In the genomic region with DNA sequence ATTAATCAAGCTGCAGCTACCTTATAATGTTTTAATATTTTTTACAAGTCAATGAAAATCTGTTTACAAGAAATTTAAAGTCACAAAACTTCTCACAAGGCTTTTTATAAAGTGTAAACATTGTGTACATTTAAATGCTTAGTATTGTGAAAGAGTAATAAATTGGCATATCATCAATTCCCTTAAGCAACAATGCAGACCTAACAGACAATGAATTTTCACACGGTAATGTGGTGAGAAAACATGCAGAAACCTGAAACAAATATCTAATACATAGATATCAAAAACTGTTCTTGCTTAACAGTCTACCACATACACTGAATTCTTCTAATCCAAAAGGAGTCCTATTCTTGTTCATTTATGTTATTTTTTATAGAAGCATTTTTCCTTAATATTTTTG, we compare ENCODE assay signal across 22 cellular contexts.
DNase-seq lines count a peak whose midpoint lies in the region; ATAC-seq, FAIRE-seq and TF ChIP-seq lines count a peak whose summit lies in the region.
"Had no signal": no experiment of that assay in that cellular context is flagged by ENCODE, and none has a peak within 500 bp of the region (broad histone marks: within the 10 kb centered on the region; RNA-seq: fewer than 3 reads in every experiment).

No MANE protein-coding gene starts in this region.

- CTCF ChIA-PET in A549 (lab: Yijun Ruan, JAX), result no interaction called here

- H3K4me3 ChIP-seq in A549 (no peak overlapping the region), bronchial epithelial cell (ENCODE audit: low read depth, low read length) (no peak overlapping the region), smooth muscle cell (no peak overlapping the region)
- H3K4me3 ChIP-seq: BLaER1 treated with 17β-estradiol and CSF1 and Interleukin-3, amounts not matched to agents 10 nM and 100 nM; GM12878 had no signal

- DNase-seq in A549 (ENCODE audit: low read depth in 1 of 2, low spot score in 1 of 2) (no peak), H54 (ENCODE audit: insufficient read length, low spot score) (no peak), bronchial epithelial cell (ENCODE audit: low read depth) (peak; percentile 56), smooth muscle cell (lab: John Stamatoyannopoulos, UW; ENCODE audit: unreplicated experiment) (no peak)
- DNase-seq: 8988T; AML-193; Caco-2; Calu3; CD4-positive, alpha-beta T cell; CD8-positive, alpha-beta T cell; DMS79 treated with DMSO at 0.1 percent for 48 hours; GDM1 had no signal

- no peaks in the 10 kb centered on the region for H3K79me2 ChIP-seq in smooth muscle cell (ENCODE audit: low read depth)

- H3K27me3 ChIP-seq in bronchial epithelial cell (ENCODE audit: control insufficient read depth, insufficient read depth, low read length), result no peaks in the 10 kb centered on the region
- H3K27me3 ChIP-seq in smooth muscle cell (ENCODE audit: low read depth), result no peaks in the 10 kb centered on the region
- H3K27me3 ChIP-seq: BLaER1 treated with 17β-estradiol and CSF1 and Interleukin-3, amounts not matched to agents 10 nM and 100 nM had no signal

- no peaks in the 10 kb centered on the region for H4K20me1 ChIP-seq in smooth muscle cell (ENCODE audit: low read depth)
- H4K20me1 ChIP-seq: BLaER1 treated with 17β-estradiol and CSF1 and Interleukin-3, amounts not matched to agents 10 nM and 100 nM had no signal

- no peak for TF ChIP-seq CTCF in A549 (IDR thresholded peaks at IDR 0.05)
- TF ChIP-seq CTCF in bronchial epithelial cell (IDR thresholded peaks at IDR 0.05; ENCODE audit: insufficient read depth, low read length, severe bottlenecking), result no peak
- TF ChIP-seq CTCF in smooth muscle cell (IDR thresholded peaks at IDR 0.05; ENCODE audit: borderline replicate concordance, insufficient read depth, poor library complexity, severe bottlenecking), result no peak

- no peaks in the 10 kb centered on the region for H3F3A ChIP-seq in smooth muscle cell (ENCODE audit: low read depth)

- H3K4me2 ChIP-seq in A549 (no peak overlapping the region), smooth muscle cell (no peak overlapping the region)
- H3K4me2 ChIP-seq: BLaER1 treated with 17β-estradiol and CSF1 and Interleukin-3, amounts not matched to agents 10 nM and 100 nM had no signal

- POLR2A ChIA-PET in A549 (lab: Yijun Ruan, JAX), result no interaction called here

- TF ChIP-seq POLR2A in A549 (IDR thresholded peaks at IDR 0.05; ENCODE audit: low read length) (no peak), H54 (IDR thresholded peaks at IDR 0.05; ENCODE audit: low read depth, low read length) (no peak), GM18505 (IDR thresholded peaks at IDR 0.05; ENCODE audit: borderline replicate concordance, extremely low read depth, insufficient read depth, insufficient read length) (no peak)

- H3K27ac ChIP-seq in A549 (no peak overlapping the region), smooth muscle cell (ENCODE audit: low read depth) (no peak overlapping the region)
- H3K27ac ChIP-seq: BLaER1 treated with 17β-estradiol and CSF1 and Interleukin-3, amounts not matched to agents 10 nM and 100 nM; C4-2B had no signal

- H3K9me3 ChIP-seq in A549, result no peaks in the 10 kb centered on the region
- no peaks in the 10 kb centered on the region for H3K9me3 ChIP-seq in smooth muscle cell (replicated peaks; ENCODE audit: low read depth)

- H3K4me1 ChIP-seq in A549 (no peaks in the 10 kb centered on the region), smooth muscle cell (ENCODE audit: low read depth) (peaks cover 21% of the 10 kb centered on the region)
- H3K4me1 ChIP-seq: BLaER1 treated with 17β-estradiol and CSF1 and Interleukin-3, amounts not matched to agents 10 nM and 100 nM; Caco-2 had no signal

- H2AFZ ChIP-seq in smooth muscle cell (ENCODE audit: low read depth), result no peak overlapping the region

- no peak for TF ChIP-seq RAD21 in A549 (conservative IDR thresholded peaks at IDR 0.05 in 1 of 2, IDR thresholded peaks at IDR 0.05 in 1 of 2)

- no peaks in the 10 kb centered on the region for H3K36me3 ChIP-seq in bronchial epithelial cell (ENCODE audit: control insufficient read depth, insufficient read depth, low read length)
- H3K36me3 ChIP-seq in smooth muscle cell (ENCODE audit: low read depth), result no peaks in the 10 kb centered on the region
- H3K36me3 ChIP-seq: BLaER1 treated with 17β-estradiol and CSF1 and Interleukin-3, amounts not matched to agents 10 nM and 100 nM had no signal

- 48% methylated on average over 1 of the region's 1 CpG for WGBS in A549 (ENCODE audit: missing lambda C conversion rate)
- WGBS in smooth muscle cell (ENCODE audit: low lambda C conversion rate), result 98% methylated on average over 1 of the region's 1 CpG

- no peak for TF ChIP-seq EP300 in A549 (IDR thresholded peaks at IDR 0.05)

- ATAC-seq in A549, result no peak
- peak; percentile 45 for ATAC-seq in esophagus mucosa
- ATAC-seq in GM18505 (IDR thresholded peaks at IDR 0.05; ENCODE audit: unreplicated experiment), result no peak
- ATAC-seq in HG03342 (IDR thresholded peaks at IDR 0.05; ENCODE audit: unreplicated experiment), result no peak
- ATAC-seq: CD8-positive, alpha-beta T cell; GM12878 had no signal

- H3K9ac ChIP-seq in smooth muscle cell (ENCODE audit: low read depth), result no peak overlapping the region
- H3K9ac ChIP-seq: BLaER1 treated with 17β-estradiol and CSF1 and Interleukin-3, amounts not matched to agents 10 nM and 100 nM had no signal

- peak; percentile 32 for FAIRE-seq in A549 (lab: Jason Lieb, UNC)
- peak; percentile 65 for FAIRE-seq in H54 (lab: Jason Lieb, UNC)
- no peak for FAIRE-seq in bronchial epithelial cell (lab: Jason Lieb, UNC)
- FAIRE-seq: A204.1, D721Med, GM12878, GM12892, GM19239 had no signal

TF ChIP-seq in A549, 52 proteins besides CTCF, POLR2A, EP300 and RAD21:
- TF ChIP-seq, protein P1, sequence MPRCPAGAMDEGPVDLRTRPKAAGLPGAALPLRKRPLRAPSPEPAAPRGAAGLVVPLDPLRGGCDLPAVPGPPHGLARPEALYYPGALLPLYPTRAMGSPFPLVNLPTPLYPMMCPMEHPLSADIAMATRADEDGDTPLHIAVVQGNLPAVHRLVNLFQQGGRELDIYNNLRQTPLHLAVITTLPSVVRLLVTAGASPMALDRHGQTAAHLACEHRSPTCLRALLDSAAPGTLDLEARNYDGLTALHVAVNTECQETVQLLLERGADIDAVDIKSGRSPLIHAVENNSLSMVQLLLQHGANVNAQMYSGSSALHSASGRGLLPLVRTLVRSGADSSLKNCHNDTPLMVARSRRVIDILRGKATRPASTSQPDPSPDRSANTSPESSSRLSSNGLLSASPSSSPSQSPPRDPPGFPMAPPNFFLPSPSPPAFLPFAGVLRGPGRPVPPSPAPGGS (IDR thresholded peaks at IDR 0.05), result no peak
- TF ChIP-seq BHLHE40 (IDR thresholded peaks at IDR 0.05; ENCODE audit: low read depth, low read length) (no peak), NPAS2 (CRISPR knock-in tag; IDR thresholded peaks at IDR 0.05; ENCODE audit: borderline replicate concordance) (no peak), RCOR1 (IDR thresholded peaks at IDR 0.05; ENCODE audit: low read depth, low read length) (no peak), EHMT2 (IDR thresholded peaks at IDR 0.05; ENCODE audit: low read depth) (no peak), EHF (CRISPR knock-in tag; IDR thresholded peaks at IDR 0.05) (no peak), ZNF302 (CRISPR knock-in tag; IDR thresholded peaks at IDR 0.05) (no peak), CHD2 (IDR thresholded peaks at IDR 0.05; ENCODE audit: low read length, partially characterized antibody) (no peak), FOSL2 (IDR thresholded peaks at IDR 0.05) (no peak), FOSL2 (CRISPR knock-in tag; IDR thresholded peaks at IDR 0.05) (no peak), HOXA7 (CRISPR knock-in tag; IDR thresholded peaks at IDR 0.05) (no peak)
- TF ChIP-seq, protein P2, sequence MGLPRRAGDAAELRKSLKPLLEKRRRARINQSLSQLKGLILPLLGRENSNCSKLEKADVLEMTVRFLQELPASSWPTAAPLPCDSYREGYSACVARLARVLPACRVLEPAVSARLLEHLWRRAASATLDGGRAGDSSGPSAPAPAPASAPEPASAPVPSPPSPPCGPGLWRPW (IDR thresholded peaks at IDR 0.05), result no peak
- TF ChIP-seq, protein P3, sequence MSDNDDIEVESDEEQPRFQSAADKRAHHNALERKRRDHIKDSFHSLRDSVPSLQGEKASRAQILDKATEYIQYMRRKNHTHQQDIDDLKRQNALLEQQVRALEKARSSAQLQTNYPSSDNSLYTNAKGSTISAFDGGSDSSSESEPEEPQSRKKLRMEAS (IDR thresholded peaks at IDR 0.05), result no peak
